21 cellular contexts compared by ENCODE assay signal in genomic region chr4:104818579-104818978, GRCh38.
DNase-seq lines count a peak whose midpoint lies in the region; ATAC-seq and TF ChIP-seq lines count a peak whose summit lies in the region.
"Had no signal": no experiment of that assay in that cellular context is flagged by ENCODE, and none has a peak within 500 bp of the region (broad histone marks: within the 10 kb centered on the region; RNA-seq: fewer than 3 reads in every experiment).

No MANE protein-coding gene starts in this region.

- WGBS in right lobe of liver (ENCODE audit: insufficient coverage, low coverage, low lambda C conversion rate, missing lambda C conversion rate) = 59% methylated on average over 4 of the region's 4 CpGs

- ATAC-seq in GM18907 (IDR thresholded peaks at IDR 0.05; ENCODE audit: unreplicated experiment) = peak; percentile 74
- ATAC-seq in GM21447 (IDR thresholded peaks at IDR 0.05; ENCODE audit: unreplicated experiment) = peak; percentile 50
- ATAC-seq in HG02885 (IDR thresholded peaks at IDR 0.05; ENCODE audit: poor library complexity, unreplicated experiment) = peak; percentile 63
- ATAC-seq in right lobe of liver = no peak
- ATAC-seq: activated T-helper 17 cell treated with anti-CD3 and anti-CD28 coated beads, Interleukin-2, amount 50 U/mL, for 72 hours; psoas muscle had no signal

- no peak overlapping the region for H3K4me3 ChIP-seq in right lobe of liver
- H3K4me3 ChIP-seq: HAP-1, psoas muscle had no signal

- DNase-seq in immature natural killer cell (peak; percentile 8 to 21 (median 9)), medulla oblongata (ENCODE audit: extremely low spot score) (no peak), NCI-H2029 treated with DMSO at 0.1 percent for 48 hours (lab: John Stamatoyannopoulos, UW) (no peak), right lobe of liver (no peak)
- DNase-seq: activated CD4-positive, alpha-beta T cell treated with anti-CD3 and anti-CD28 coated beads, Interleukin-2, amount 10 ng/mL, durations not matched to agents 7 days and 5 days; CD4-positive, CD25-positive, alpha-beta regulatory T cell; central memory CD4-positive, alpha-beta T cell; dermis blood vessel endothelial cell; DMS 273 treated with DMSO at 0.1 percent for 48 hours; NCI-H1417; NCI-H524; psoas muscle; stimulated activated CD4-positive, alpha-beta T cell treated with anti-CD3 and anti-CD28 coated beads, Interleukin-1b, Interleukin-23, amount 100 ng/mL, for 48 hours; stimulated activated naive CD4-positive, alpha-beta T cell treated with Interleukin-2 at 50 U/mL for 16 hours had no signal

- no peaks in the 10 kb centered on the region for H3K27me3 ChIP-seq in right lobe of liver

- no peaks in the 10 kb centered on the region for H3K9me3 Mint-ChIP-seq in immature natural killer cell
- H3K9me3 Mint-ChIP-seq: activated CD4-positive, alpha-beta T cell treated with anti-CD3 and anti-CD28 coated beads, Interleukin-2, amount 10 ng/mL, durations not matched to agents 7 days and 5 days; activated T-helper 17 cell treated with anti-CD3 and anti-CD28 coated beads, Interleukin-2, amount 50 U/mL, for 72 hours; T-helper 1 cell treated with Interleukin-12 subunit alpha and Interleukin-12 subunit beta and Interleukin-4 antibody, amounts not matched to agents 30 μg/mL and 1 μg/mL, for 36 hours had no signal

- H3K4me1 Mint-ChIP-seq in immature natural killer cell = peaks cover 6 to 18% of the 10 kb centered on the region in 2 donors
- H3K4me1 Mint-ChIP-seq: activated CD4-positive, alpha-beta T cell treated with anti-CD3 and anti-CD28 coated beads, Interleukin-2, amount 10 ng/mL, durations not matched to agents 7 days and 5 days; activated T-helper 17 cell treated with anti-CD3 and anti-CD28 coated beads, Interleukin-2, amount 50 U/mL, for 72 hours; CD4-positive, CD25-positive, alpha-beta regulatory T cell had no signal

- H3K36me3 Mint-ChIP-seq in immature natural killer cell = no peaks in the 10 kb centered on the region
- H3K36me3 Mint-ChIP-seq: activated naive CD8-positive, alpha-beta T cell; CD4-positive, CD25-positive, alpha-beta regulatory T cell had no signal

- no peaks in the 10 kb centered on the region for H3K36me3 ChIP-seq in right lobe of liver
- H3K36me3 ChIP-seq: HAP-1 had no signal

- no peak for TF ChIP-seq POLR2A in right lobe of liver (IDR thresholded peaks at IDR 0.05)

- H3K4me1 ChIP-seq in right lobe of liver = no peaks in the 10 kb centered on the region
- H3K4me1 ChIP-seq: HAP-1, psoas muscle had no signal

- intact Hi-C loops in right lobe of liver (cut with DNase I) = no loop called here

- H3K27ac Mint-ChIP-seq in immature natural killer cell = peak overlapping the region in 3 of 6 donors; percentile 1 to 8 (median 4)
- H3K27ac Mint-ChIP-seq: activated CD4-positive, alpha-beta T cell treated with anti-CD3 and anti-CD28 coated beads, Interleukin-2, amount 10 ng/mL, durations not matched to agents 7 days and 5 days; activated naive CD8-positive, alpha-beta T cell; activated T-helper 17 cell treated with anti-CD3 and anti-CD28 coated beads, Interleukin-2, amount 50 U/mL, for 72 hours; CD4-positive, CD25-positive, alpha-beta regulatory T cell; T-helper 1 cell treated with Interleukin-12 subunit alpha and Interleukin-12 subunit beta and Interleukin-4 antibody, amounts not matched to agents 30 μg/mL and 1 μg/mL, for 36 hours had no signal

- no peak for TF ChIP-seq CTCF in right lobe of liver (IDR thresholded peaks at IDR 0.05)

- no peak overlapping the region for H3K27ac ChIP-seq in right lobe of liver
- H3K27ac ChIP-seq: psoas muscle had no signal

- no peaks in the 10 kb centered on the region for H3K9me3 ChIP-seq in right lobe of liver
- H3K9me3 ChIP-seq: HAP-1, psoas muscle had no signal

- H3K4me3 Mint-ChIP-seq in immature natural killer cell = peak overlapping the region in 2 of 5 donors; percentile 37 to 46
- H3K4me3 Mint-ChIP-seq: activated CD4-positive, alpha-beta T cell treated with anti-CD3 and anti-CD28 coated beads, Interleukin-2, amount 10 ng/mL, durations not matched to agents 7 days and 5 days; activated naive CD8-positive, alpha-beta T cell; activated T-helper 17 cell treated with anti-CD3 and anti-CD28 coated beads, Interleukin-2, amount 50 U/mL, for 72 hours; CD4-positive, CD25-positive, alpha-beta regulatory T cell; T-helper 1 cell treated with Interleukin-12 subunit alpha and Interleukin-12 subunit beta and Interleukin-4 antibody, amounts not matched to agents 30 μg/mL and 1 μg/mL, for 36 hours had no signal

- H3K27me3 Mint-ChIP-seq in immature natural killer cell (ENCODE audit: low read depth in 3 of 3) = peaks cover 0 to 4% (median 0%) of the 10 kb centered on the region in 3 donors
- H3K27me3 Mint-ChIP-seq: activated CD4-positive, alpha-beta T cell treated with anti-CD3 and anti-CD28 coated beads, Interleukin-2, amount 10 ng/mL, durations not matched to agents 7 days and 5 days; activated naive CD8-positive, alpha-beta T cell; activated T-helper 17 cell treated with anti-CD3 and anti-CD28 coated beads, Interleukin-2, amount 50 U/mL, for 72 hours had no signal

Comparison
In these comparisons a context has a peak if more than half of its experiments do, and no peak if none do; other contexts are left out.
1. ATAC-seq: peak in GM18907 (single experiment), GM21447 (single experiment) and HG02885 (single experiment); none in right lobe of liver (0 of 4).
2. DNase-seq: peak in immature natural killer cell (3 of 3); none in medulla oblongata (single experiment), NCI-H2029 treated with DMSO at 0.1 percent for 48 hours (single experiment) and right lobe of liver (0 of 3).